Comparison of ENCODE assay signal across 12 cellular contexts in genomic region chr12:51905507-51906438, GRCh38. TPM values are rescaled to one million over a fixed set of nuclear protein-coding genes. Genes with fewer than 3 reads are reported as not detected.
A peak's percentile ranks its signal among the peaks of the same experiment; 100 is the strongest.
DNase-seq lines count a peak whose midpoint lies in the region; ATAC-seq and TF ChIP-seq lines count a peak whose summit lies in the region.
"Had no signal": no experiment of that assay in that cellular context is flagged by ENCODE, and none has a peak within 500 bp of the region (broad histone marks: within the 10 kb centered on the region; RNA-seq: fewer than 3 reads in every experiment).

No MANE protein-coding gene starts in this region.

- H3K27me3 ChIP-seq in esophagus (ENCODE audit: control insufficient read depth in 1 of 2, insufficient read depth in 2 of 2, low read length in 2 of 2) (peaks cover 0 to 6% of the 10 kb centered on the region in 2 donors), mucosa of stomach (ENCODE audit: control insufficient read depth, insufficient read depth, low read length) (peaks cover 25% of the 10 kb centered on the region), uterus (no peaks in the 10 kb centered on the region)

- H3K4me3 ChIP-seq in esophagus (ENCODE audit: low read depth in 1 of 2, low read length in 2 of 2) (no peak overlapping the region), mucosa of stomach (ENCODE audit: low read length) (no peak overlapping the region), uterus (no peak overlapping the region)

- H3K36me3 ChIP-seq in esophagus (ENCODE audit: control insufficient read depth in 2 of 2, insufficient read depth in 2 of 2, low read length in 1 of 2): no peaks in the 10 kb centered on the region
- no peaks in the 10 kb centered on the region for H3K36me3 ChIP-seq in mucosa of stomach (ENCODE audit: control insufficient read depth, insufficient read depth, low read length)
- no peaks in the 10 kb centered on the region for H3K36me3 ChIP-seq in uterus

- H3K4me1 ChIP-seq in esophagus (ENCODE audit: control insufficient read depth in 2 of 2, insufficient read depth in 2 of 2, low read length in 1 of 2) (peaks cover 0 to 4% of the 10 kb centered on the region in 2 donors), mucosa of stomach (ENCODE audit: control insufficient read depth, insufficient read depth, low read length) (peaks cover 21% of the 10 kb centered on the region), uterus (peaks cover 0 to 2% of the 10 kb centered on the region in 2 donors)

- peaks cover 0 to 2% of the 10 kb centered on the region in 2 donors for H3K9me3 ChIP-seq in esophagus (ENCODE audit: control insufficient read depth in 2 of 2, insufficient read depth in 1 of 2, low read depth in 1 of 2, low read length in 1 of 2)
- H3K9me3 ChIP-seq in mucosa of stomach (ENCODE audit: control insufficient read depth, low read length): no peaks in the 10 kb centered on the region
- H3K9me3 ChIP-seq in uterus: no peaks in the 10 kb centered on the region

- peak overlapping the region; percentile 78 to 86 for H3K27ac ChIP-seq in esophagus (ENCODE audit: low read depth in 2 of 2, low read length in 1 of 2)
- peak overlapping the region; percentile 96 for H3K27ac ChIP-seq in uterus
- H3K27ac ChIP-seq: epithelial cell of prostate had no signal

- TF ChIP-seq CTCF in uterus (IDR thresholded peaks at IDR 0.05): no peak

- no peak for ATAC-seq in GM19324 (IDR thresholded peaks at IDR 0.05; ENCODE audit: low FRiP score, unreplicated experiment)
- no peak for ATAC-seq in GM18909 (IDR thresholded peaks at IDR 0.05; ENCODE audit: poor library complexity, unreplicated experiment)
- no peak for ATAC-seq in GM19455 (IDR thresholded peaks at IDR 0.05; ENCODE audit: unreplicated experiment)

- 56 to 59% methylated on average over 17 of the region's 17 CpGs for WGBS in esophagus, 2 donors

- peak in 1 of 2 donors; percentile 18 for TF ChIP-seq POLR2A in uterus (IDR thresholded peaks at IDR 0.05)

- intact Hi-C loops in uterus (cut with DNase I; ENCODE audit: low total_unique reads): no loop called here

- H3K9ac ChIP-seq in mucosa of stomach (ENCODE audit: low read length): peak overlapping the region; percentile 38

- DNase-seq in activated effector memory CD4-positive, alpha-beta T cell treated with anti-CD3 and anti-CD28 coated beads, Interleukin-2, amount 50 U/mL, for 16 hours: peak; percentile 46
- no peak for DNase-seq in activated effector memory CD4-positive, alpha-beta T cell treated with Interleukin-2 at 50 U/mL for 16 hours
- peak; percentile 80 to 91 for DNase-seq in uterus
- DNase-seq: activated CD8-positive, alpha-beta memory T cell treated with anti-CD3 and anti-CD28 coated beads, Interleukin-2, amount 50 U/mL, for 48 hours had no signal

RNA-seq across cellular contexts. Expression of gene ACVRL1, which starts 1.5 kb away (rescaled TPM):
- 1 to 10 TPM; 3.4 to 5.2 TPM for polyA plus RNA-seq in esophagus
- total RNA-seq in uterus: 100 to 1,000 TPM in 3 of 4 donors, 10 to 100 TPM in 1; 52.1 to 161 (median 127) TPM
- total RNA-seq: progenitor cell of endocrine pancreas had no signal

RNA-seq across cellular contexts. Expression of gene ANKRD33, which starts 17.9 kb away (rescaled TPM):
- not detected for polyA plus RNA-seq in esophagus
- total RNA-seq in uterus: 1 to 10 TPM in 1 of 4 donors, under 1 TPM in 2, not detected in 1; 0.14 to 2.9 (median 0.27) TPM
- polyA plus RNA-seq: AG04450 had no signal

RNA-seq across cellular contexts. Expression of gene ACVR1B, which starts 45.7 kb away (rescaled TPM):
- 10 to 100 TPM; 11.6 to 12.4 TPM for polyA plus RNA-seq in esophagus
- 10 to 100 TPM in 3 of 4 donors, 1 to 10 TPM in 1; 2.6 to 31.6 (median 14.4) TPM for total RNA-seq in uterus

RNA-seq across cellular contexts. Expression of gene FIGNL2, which starts 57.3 kb away (rescaled TPM):
- polyA plus RNA-seq in esophagus: under 1 TPM; 0.06 to 0.08 TPM
- total RNA-seq in uterus: 1 to 10 TPM in 2 of 4 donors, not detected in 2; 1.7 to 2.7 TPM
